In the genomic region with DNA sequence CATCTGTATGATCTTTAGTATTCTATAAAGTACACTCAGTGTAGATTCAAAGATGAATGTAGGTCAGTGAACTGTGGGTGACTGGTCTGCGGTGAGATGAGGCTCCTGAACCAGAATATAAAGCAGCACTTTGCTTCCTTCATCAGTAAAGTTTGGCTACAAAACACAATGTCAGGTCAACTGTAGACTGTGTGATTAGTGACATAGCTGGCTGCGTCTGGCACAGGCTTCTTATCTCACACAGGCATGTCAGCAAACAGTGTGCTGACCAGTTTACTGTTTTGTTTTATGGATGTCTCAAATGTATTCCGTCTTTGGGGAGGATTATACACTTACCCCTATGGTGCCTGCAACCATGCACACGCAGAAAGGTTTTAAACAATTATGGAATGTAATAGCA, we compare ENCODE assay signal across 21 cellular contexts.
DNase-seq lines count a peak whose midpoint lies in the region; ATAC-seq, FAIRE-seq and TF ChIP-seq lines count a peak whose summit lies in the region.
"Had no signal": no experiment of that assay in that cellular context is flagged by ENCODE, and none has a peak within 500 bp of the region (broad histone marks: within the 10 kb centered on the region; RNA-seq: fewer than 3 reads in every experiment).

No MANE protein-coding gene starts in this region.

- H3K36me3 ChIP-seq in GM12878 (ENCODE audit: control insufficient read depth in 2 of 2, insufficient read depth in 2 of 2, low read length in 1 of 2) (peaks cover 10 to 26% of the 10 kb centered on the region in 2 experiments; a peak in 3 of 4 replicates), upper lobe of left lung (peaks cover 20 to 89% (median 31%) of the 10 kb centered on the region in 4 donors)

- RAD21 ChIA-PET in GM12878 (lab: Charles Lee; ENCODE audit: unreplicated experiment), result no interaction called here

- TF ChIP-seq POLR2A in GM12878 (IDR thresholded peaks at IDR 0.05; ENCODE audit: low read depth, low read length), result no peak
- TF ChIP-seq POLR2A in upper lobe of left lung (IDR thresholded peaks at IDR 0.05), result no peak

- in situ Hi-C loops in GM12878 (cut with MboI), result no loop called here

- peak overlapping the region; percentile 28; the same call in 1 of the 2 replicates for H3K27ac ChIP-seq in VCaP
- H3K27ac ChIP-seq in GM12878 (ENCODE audit: control insufficient read depth, insufficient read depth), result no peak overlapping the region
- no peak overlapping the region for H3K27ac ChIP-seq in upper lobe of left lung
- H3K27ac ChIP-seq: A549 had no signal

- DNase-seq in Right ventricle myocardium superior (no peak), Right ventricle myocardium inferior (ENCODE audit: missing footprints) (no peak), GM12878 (ENCODE audit: low read depth, low spot score) (no peak), upper lobe of left lung (no peak), AG08395 (ENCODE audit: low spot score) (no peak)
- DNase-seq: 8988T; ACHN; C1 segment of cervical spinal cord; Calu3; CD4-positive, alpha-beta memory T cell; COR-L47; DMS53; DMS79 treated with DMSO at 0.1 percent for 48 hours; GF-D8; GOT3; HFFc6 had no signal

- H3K27me3 ChIP-seq in GM12878 (replicated peaks in 1 of 2; ENCODE audit: control insufficient read depth in 2 of 2, insufficient read depth in 2 of 2, low read length in 1 of 2) (no peaks in the 10 kb centered on the region), upper lobe of left lung (no peaks in the 10 kb centered on the region)

- no peaks in the 10 kb centered on the region for H3K9me3 ChIP-seq in GM12878 (replicated peaks; ENCODE audit: control insufficient read depth, insufficient read depth, low read length)
- no peaks in the 10 kb centered on the region for H3K9me3 ChIP-seq in upper lobe of left lung
- H3K9me3 ChIP-seq: A549, HAP-1 had no signal

- BruUV-seq in GM12878 (replicated peaks; lab: Mats Ljungman, UMichigan), result no TSS peak

- H3K4me3 ChIP-seq in GM12878, result no peak overlapping the region
- H3K4me3 ChIP-seq in upper lobe of left lung, result no peak overlapping the region
- H3K4me3 ChIP-seq: A549, HAP-1 had no signal

- no peak overlapping the region for H3K4me2 ChIP-seq in GM12878 (ENCODE audit: control insufficient read depth, insufficient read depth)
- H3K4me2 ChIP-seq: A549 had no signal

- TF ChIP-seq EP300 in GM12878 (IDR thresholded peaks at IDR 0.05; ENCODE audit: borderline replicate concordance in 1 of 2, control insufficient read depth in 1 of 2, low read depth in 2 of 2, low read length in 2 of 2) (no peak), upper lobe of left lung (IDR thresholded peaks at IDR 0.05) (no peak)

- CTCF ChIA-PET in GM12878 (lab: Yijun Ruan, JAX), result interaction anchor here (2.2 kb wide), 1 partner anchor 75 kb away, joined by 8 read pairs; no protein-coding TSS in a partner anchor

- H3K4me1 ChIP-seq in GM12878 (ENCODE audit: control insufficient read depth, insufficient read depth, low read length) (no peaks in the 10 kb centered on the region; the same call in 1 of the 2 replicates), upper lobe of left lung (no peaks in the 10 kb centered on the region)
- H3K4me1 ChIP-seq: A549, HAP-1 had no signal

- TF ChIP-seq CTCF in VCaP (conservative IDR thresholded peaks at IDR 0.05) (no peak), GM12878 (IDR thresholded peaks at IDR 0.05 in 2 of 3, conservative IDR thresholded peaks at IDR 0.05 in 1 of 3; ENCODE audit: control insufficient read depth in 2 of 3, extremely low read depth in 1 of 3, insufficient read depth in 1 of 3, low read depth in 3 of 3, low read length in 3 of 3) (no peak), upper lobe of left lung (IDR thresholded peaks at IDR 0.05) (no peak)

- intact Hi-C loops in Right ventricle myocardium superior (cut with DNase I) (no loop called here), Right ventricle myocardium inferior (cut with DNase I) (no loop called here), GM12878 (cut with micrococcal nuclease; ENCODE audit: unreplicated experiment) (no loop called here)

- H3K9ac ChIP-seq in GM12878 (ENCODE audit: control insufficient read depth, insufficient read depth, low read length), result no peak overlapping the region

- H2AFZ ChIP-seq in GM12878 (ENCODE audit: control insufficient read depth, low read depth, low read length), result no peak overlapping the region

- SMC1A ChIA-PET in GM12878 (lab: Charles Lee; ENCODE audit: uncharacterized antibody, unreplicated experiment), result no interaction called here

- FAIRE-seq in GM12878 (lab: Jason Lieb, UNC), result peak; percentile 54
- FAIRE-seq: A549, GM12892, H54 had no signal

- H3K79me2 ChIP-seq in GM12878 (ENCODE audit: control insufficient read depth, insufficient read depth, low read length), result no peaks in the 10 kb centered on the region

- no peak for TF ChIP-seq RAD21 in GM12878 (IDR thresholded peaks at IDR 0.05; ENCODE audit: insufficient read depth, low read depth, low read length)

- no peaks in the 10 kb centered on the region for H4K20me1 ChIP-seq in GM12878 (ENCODE audit: control insufficient read depth, insufficient read depth)

- POLR2A ChIA-PET in GM12878 (lab: Charles Lee), result no interaction called here

- peak; percentile 62 for ATAC-seq in Right ventricle myocardium superior (ENCODE audit: poor library complexity)
- no peak for ATAC-seq in Right ventricle myocardium inferior
- ATAC-seq in GM12878, result no peak
- ATAC-seq in upper lobe of left lung (ENCODE audit: low FRiP score in 2 of 2), result no peak
- ATAC-seq: A549 had no signal

- 98% methylated on average over 4 of the region's 4 CpGs for WGBS in GM12878 (ENCODE audit: insufficient coverage, insufficient replicate concordance, low lambda C conversion rate, missing lambda C conversion rate)
- 98 to 100% methylated on average over 4 of the region's 4 CpGs for WGBS in upper lobe of left lung, 2 donors

TF ChIP-seq in GM12878, 131 proteins besides CTCF, POLR2A, EP300 and RAD21 (continues in another document):
- TF ChIP-seq, protein P1, sequence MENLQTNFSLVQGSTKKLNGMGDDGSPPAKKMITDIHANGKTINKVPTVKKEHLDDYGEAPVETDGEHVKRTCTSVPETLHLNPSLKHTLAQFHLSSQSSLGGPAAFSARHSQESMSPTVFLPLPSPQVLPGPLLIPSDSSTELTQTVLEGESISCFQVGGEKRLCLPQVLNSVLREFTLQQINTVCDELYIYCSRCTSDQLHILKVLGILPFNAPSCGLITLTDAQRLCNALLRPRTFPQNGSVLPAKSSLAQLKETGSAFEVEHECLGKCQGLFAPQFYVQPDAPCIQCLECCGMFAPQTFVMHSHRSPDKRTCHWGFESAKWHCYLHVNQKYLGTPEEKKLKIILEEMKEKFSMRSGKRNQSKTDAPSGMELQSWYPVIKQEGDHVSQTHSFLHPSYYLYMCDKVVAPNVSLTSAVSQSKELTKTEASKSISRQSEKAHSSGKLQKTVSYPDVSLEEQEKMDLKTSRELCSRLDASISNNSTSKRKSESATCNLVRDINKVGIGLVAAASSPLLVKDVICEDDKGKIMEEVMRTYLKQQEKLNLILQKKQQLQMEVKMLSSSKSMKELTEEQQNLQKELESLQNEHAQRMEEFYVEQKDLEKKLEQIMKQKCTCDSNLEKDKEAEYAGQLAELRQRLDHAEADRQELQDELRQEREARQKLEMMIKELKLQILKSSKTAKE (IDR thresholded peaks at IDR 0.05; ENCODE audit: low read depth, poor library complexity, severe bottlenecking), result no peak
- no peak for TF ChIP-seq BACH1 (IDR thresholded peaks at IDR 0.05; ENCODE audit: borderline replicate concordance)
- no peak for TF ChIP-seq LARP7 (IDR thresholded peaks at IDR 0.05)
- TF ChIP-seq, protein P2, sequence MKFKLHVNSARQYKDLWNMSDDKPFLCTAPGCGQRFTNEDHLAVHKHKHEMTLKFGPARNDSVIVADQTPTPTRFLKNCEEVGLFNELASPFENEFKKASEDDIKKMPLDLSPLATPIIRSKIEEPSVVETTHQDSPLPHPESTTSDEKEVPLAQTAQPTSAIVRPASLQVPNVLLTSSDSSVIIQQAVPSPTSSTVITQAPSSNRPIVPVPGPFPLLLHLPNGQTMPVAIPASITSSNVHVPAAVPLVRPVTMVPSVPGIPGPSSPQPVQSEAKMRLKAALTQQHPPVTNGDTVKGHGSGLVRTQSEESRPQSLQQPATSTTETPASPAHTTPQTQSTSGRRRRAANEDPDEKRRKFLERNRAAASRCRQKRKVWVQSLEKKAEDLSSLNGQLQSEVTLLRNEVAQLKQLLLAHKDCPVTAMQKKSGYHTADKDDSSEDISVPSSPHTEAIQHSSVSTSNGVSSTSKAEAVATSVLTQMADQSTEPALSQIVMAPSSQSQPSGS (IDR thresholded peaks at IDR 0.05; ENCODE audit: low read length), result no peak
- no peak for TF ChIP-seq GABPA (IDR thresholded peaks at IDR 0.05; ENCODE audit: low read depth)
- TF ChIP-seq, protein P3, sequence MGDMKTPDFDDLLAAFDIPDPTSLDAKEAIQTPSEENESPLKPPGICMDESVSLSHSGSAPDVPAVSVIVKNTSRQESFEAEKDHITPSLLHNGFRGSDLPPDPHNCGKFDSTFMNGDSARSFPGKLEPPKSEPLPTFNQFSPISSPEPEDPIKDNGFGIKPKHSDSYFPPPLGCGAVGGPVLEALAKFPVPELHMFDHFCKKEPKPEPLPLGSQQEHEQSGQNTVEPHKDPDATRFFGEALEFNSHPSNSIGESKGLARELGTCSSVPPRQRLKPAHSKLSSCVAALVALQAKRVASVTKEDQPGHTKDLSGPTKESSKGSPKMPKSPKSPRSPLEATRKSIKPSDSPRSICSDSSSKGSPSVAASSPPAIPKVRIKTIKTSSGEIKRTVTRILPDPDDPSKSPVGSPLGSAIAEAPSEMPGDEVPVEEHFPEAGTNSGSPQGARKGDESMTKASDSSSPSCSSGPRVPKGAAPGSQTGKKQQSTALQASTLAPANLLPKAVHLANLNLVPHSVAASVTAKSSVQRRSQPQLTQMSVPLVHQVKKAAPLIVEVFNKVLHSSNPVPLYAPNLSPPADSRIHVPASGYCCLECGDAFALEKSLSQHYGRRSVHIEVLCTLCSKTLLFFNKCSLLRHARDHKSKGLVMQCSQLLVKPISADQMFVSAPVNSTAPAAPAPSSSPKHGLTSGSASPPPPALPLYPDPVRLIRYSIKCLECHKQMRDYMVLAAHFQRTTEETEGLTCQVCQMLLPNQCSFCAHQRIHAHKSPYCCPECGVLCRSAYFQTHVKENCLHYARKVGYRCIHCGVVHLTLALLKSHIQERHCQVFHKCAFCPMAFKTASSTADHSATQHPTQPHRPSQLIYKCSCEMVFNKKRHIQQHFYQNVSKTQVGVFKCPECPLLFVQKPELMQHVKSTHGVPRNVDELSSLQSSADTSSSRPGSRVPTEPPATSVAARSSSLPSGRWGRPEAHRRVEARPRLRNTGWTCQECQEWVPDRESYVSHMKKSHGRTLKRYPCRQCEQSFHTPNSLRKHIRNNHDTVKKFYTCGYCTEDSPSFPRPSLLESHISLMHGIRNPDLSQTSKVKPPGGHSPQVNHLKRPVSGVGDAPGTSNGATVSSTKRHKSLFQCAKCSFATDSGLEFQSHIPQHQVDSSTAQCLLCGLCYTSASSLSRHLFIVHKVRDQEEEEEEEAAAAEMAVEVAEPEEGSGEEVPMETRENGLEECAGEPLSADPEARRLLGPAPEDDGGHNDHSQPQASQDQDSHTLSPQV (IDR thresholded peaks at IDR 0.05), result no peak
- TF ChIP-seq CBX3 (IDR thresholded peaks at IDR 0.05; ENCODE audit: borderline replicate concordance, low read depth), result no peak
- TF ChIP-seq NFYA (IDR thresholded peaks at IDR 0.05; ENCODE audit: borderline replicate concordance, low read depth, low read length), result no peak
